4 cellular contexts compared by ENCODE assay signal in genomic region chr14:67701477-67701936, GRCh38. TPM values are rescaled to one million over a fixed set of nuclear protein-coding genes. Genes with fewer than 3 reads are reported as not detected.
"Had no signal": no experiment of that assay in that cellular context is flagged by ENCODE, and none has a peak within 500 bp of the region (broad histone marks: within the 10 kb centered on the region; RNA-seq: fewer than 3 reads in every experiment).

TSS of gene RDH12 (plus strand) at chr14:67701886. CDS start at chr14:67722643, 20,757 bp downstream.

RNA-seq across cellular contexts. Expression of gene RDH12, which starts in this region (rescaled TPM):
- total RNA-seq: left colon; natural killer cell; renal cortical epithelial cell; T-helper 1 cell treated with Interleukin-12 subunit alpha and Interleukin-12 subunit beta and Interleukin-4 antibody, amounts not matched to agents 30 ng/mL and 1 ng/mL, for 36 hours had no signal
